ENCODE assay signal across 8 cellular contexts in the genomic region with DNA sequence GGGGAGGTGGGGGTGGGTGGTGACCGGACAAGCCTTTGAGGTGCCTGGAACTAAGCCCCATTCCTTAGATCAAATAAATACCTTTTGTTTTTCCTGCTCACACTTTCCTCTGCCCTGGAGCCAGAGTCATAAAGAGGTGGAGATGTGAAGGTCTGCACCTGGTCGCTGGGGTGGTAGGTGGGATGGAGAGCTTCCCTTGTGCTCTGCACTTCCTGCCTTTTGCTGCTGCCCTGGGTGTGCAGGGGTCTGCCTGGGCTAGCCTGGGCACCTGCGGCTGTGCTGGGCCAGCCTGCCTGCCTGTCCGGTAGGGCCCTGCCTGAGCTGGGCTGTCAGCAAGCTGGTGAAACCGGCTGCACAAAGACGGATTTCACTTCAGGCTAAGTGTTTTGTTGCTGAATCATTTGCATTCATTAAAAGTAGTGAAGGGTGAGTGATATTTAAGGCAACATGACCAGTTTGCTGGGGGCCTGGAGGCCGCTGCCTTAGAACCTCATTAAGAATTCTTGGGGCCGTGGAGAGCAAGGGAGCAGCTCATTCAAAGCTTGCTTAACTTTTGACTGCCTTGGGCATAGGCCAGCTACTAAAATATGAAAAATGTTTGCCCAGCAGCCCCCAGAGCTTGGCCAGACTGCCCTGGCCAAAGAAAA. TPM values are rescaled to one million over a fixed set of nuclear protein-coding genes. Genes with fewer than 3 reads are reported as not detected.
DNase-seq lines count a peak whose midpoint lies in the region; ATAC-seq and TF ChIP-seq lines count a peak whose summit lies in the region.

No MANE protein-coding gene starts in this region.

- no peaks in the 10 kb centered on the region for H3K27me3 ChIP-seq in body of pancreas

- ATAC-seq in Right ventricle myocardium superior (ENCODE audit: poor library complexity) (peak; percentile 41), body of pancreas (peak; percentile 74), left lobe of liver (no peak)

- intact Hi-C loops in Right ventricle myocardium superior (cut with DNase I) = no loop called here
- intact Hi-C loops in cardiac septum (cut with DNase I) = no loop called here
- intact Hi-C loops in body of pancreas (cut with DNase I) = no loop called here

- no peak for DNase-seq in Right ventricle myocardium superior
- no peak for DNase-seq in cardiac septum (ENCODE audit: low spot score)
- peak in 3 of 4 donors; percentile 31 to 45 (median 43) for DNase-seq in body of pancreas
- peak; percentile 92 for DNase-seq in kidney tubule cell (ENCODE audit: low spot score)
- no peak for DNase-seq in left lobe of liver (ENCODE audit: low spot score)
- DNase-seq in activated CD4-positive, alpha-beta T cell treated with anti-CD3 and anti-CD28 coated beads for 48 hours = no peak
- no peak for DNase-seq in activated T-cell treated with anti-CD3 and anti-CD28 coated beads for 4 hours
- no peak for DNase-seq in NCI-H2107 (lab: John Stamatoyannopoulos, UW)

- H3K4me1 ChIP-seq in body of pancreas = peaks cover 19% of the 10 kb centered on the region

- no peaks in the 10 kb centered on the region for H3K9me3 ChIP-seq in body of pancreas

- no peaks in the 10 kb centered on the region for H3K36me3 ChIP-seq in body of pancreas (replicated peaks in 1 of 2; ENCODE audit: insufficient read depth in 1 of 2, low read depth in 2 of 2)

- TF ChIP-seq CTCF in body of pancreas (IDR thresholded peaks at IDR 0.05) = no peak

- WGBS in body of pancreas, 2 donors = 43 to 48% methylated on average over 3 to 8 of the region's 8 CpGs

- no peak overlapping the region for H3K4me3 ChIP-seq in body of pancreas

- TF ChIP-seq POLR2A in body of pancreas (IDR thresholded peaks at IDR 0.05) = peak in 1 of 3 donors; percentile 17

- peak overlapping the region; percentile 31 to 73 (median 65) for H3K27ac ChIP-seq in body of pancreas

RNA-seq across cellular contexts. Expression of a gene that starts 20.5 kb away (rescaled TPM):
- total RNA-seq in Right ventricle myocardium superior = 1.4 TPM
- total RNA-seq in cardiac septum = 2.7 TPM
- 10 to 100 TPM; 26.4 to 28.0 TPM for total RNA-seq in body of pancreas
- 1.3 TPM for total RNA-seq in left lobe of liver

RNA-seq across cellular contexts. Expression of a gene that starts 37.1 kb away (rescaled TPM):
- total RNA-seq in Right ventricle myocardium superior (30.6 TPM), cardiac septum (31.1 TPM), body of pancreas (10 to 100 TPM; 19.8 to 33.5 TPM), left lobe of liver (141 TPM)

RNA-seq across cellular contexts. Expression of a gene that starts 37.3 kb away (rescaled TPM):
- total RNA-seq in Right ventricle myocardium superior = 107 TPM
- total RNA-seq in cardiac septum = 76.4 TPM
- 10 to 100 TPM; 13.5 to 15.2 TPM for total RNA-seq in body of pancreas
- 71.8 TPM for total RNA-seq in left lobe of liver

RNA-seq across cellular contexts. Expression of a gene that starts 42.9 kb away (rescaled TPM):
- 6.8 TPM for total RNA-seq in Right ventricle myocardium superior
- total RNA-seq in cardiac septum = 11.0 TPM
- 10 to 100 TPM; 16.3 to 24.4 TPM for total RNA-seq in body of pancreas
- total RNA-seq in left lobe of liver = 8.5 TPM

Comparison
In these comparisons a context has a peak if more than half of its experiments do, and no peak if none do; other contexts are left out.
1. DNase-seq: peak in body of pancreas (3 of 4) and kidney tubule cell (single experiment); none in Right ventricle myocardium superior (single experiment), cardiac septum (single experiment), left lobe of liver (single experiment), activated CD4-positive, alpha-beta T cell treated with anti-CD3 and anti-CD28 coated beads for 48 hours (single experiment), activated T-cell treated with anti-CD3 and anti-CD28 coated beads for 4 hours (single experiment) and NCI-H2107 (single experiment).